ENCODE assay signal across 8 cellular contexts in the genomic region with DNA sequence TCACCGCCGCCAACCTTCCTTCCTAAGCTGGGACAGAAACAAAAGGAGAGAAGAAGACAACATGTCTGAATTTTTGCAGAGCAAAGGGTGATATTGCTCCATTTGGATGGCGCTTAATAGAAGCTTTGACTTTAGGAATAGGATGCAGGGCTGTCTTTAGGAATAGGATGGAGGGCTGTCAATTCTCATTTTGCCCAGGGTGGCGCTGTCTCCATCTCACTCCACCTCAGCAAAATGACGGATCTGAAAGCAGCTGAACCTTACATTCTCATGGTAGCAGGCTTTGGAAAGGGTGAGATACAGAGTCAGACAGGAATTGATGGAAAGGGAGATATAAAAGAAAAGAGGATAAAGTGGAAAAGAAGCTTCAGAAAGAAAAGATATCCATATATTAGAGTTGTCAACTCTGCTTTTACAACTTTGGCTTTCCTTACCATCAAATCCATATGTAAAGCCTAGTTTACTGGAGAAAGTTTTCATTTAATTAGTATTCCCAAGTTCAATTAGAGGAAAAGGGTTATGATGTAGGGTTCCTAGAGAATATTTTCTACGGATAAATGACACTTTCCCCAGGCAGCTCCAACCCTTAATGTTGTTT. TPM values are rescaled to one million over a fixed set of nuclear protein-coding genes. Genes with fewer than 3 reads are reported as not detected.
A peak's percentile ranks its signal among the peaks of the same experiment; 100 is the strongest.
DNase-seq lines count a peak whose midpoint lies in the region; ATAC-seq lines count a peak whose summit lies in the region.

No MANE protein-coding gene starts in this region.

- WGBS in thymus = 12% methylated on average over 6 of the region's 6 CpGs

- H3K9me3 ChIP-seq in CD4-positive, alpha-beta memory T cell (ENCODE audit: control insufficient read depth in 1 of 2, low read length in 2 of 2) = no peaks in the 10 kb centered on the region
- H3K9me3 ChIP-seq in thymus (ENCODE audit: control insufficient read depth) = no peaks in the 10 kb centered on the region

- POLR2A ChIA-PET in CD4-positive, alpha-beta memory T cell (lab: Charles Lee; ENCODE audit: partially characterized antibody) = interaction anchor here (0.8 to 3.3 kb wide), 7 partner anchors 33 to 1530 kb away, joined by 3 to 31 read pairs (median 5); a partner anchor contains a TSS

- H3K36me3 Mint-ChIP-seq in CD4-positive, alpha-beta memory T cell = peaks cover 2 to 7% of the 10 kb centered on the region in 2 donors

- peaks cover 26 to 51% (median 38%) of the 10 kb centered on the region in 4 donors for H3K4me1 Mint-ChIP-seq in CD4-positive, alpha-beta memory T cell

- H3K27me3 Mint-ChIP-seq in CD4-positive, alpha-beta memory T cell = peaks cover 14 to 21% of the 10 kb centered on the region in 2 donors

- peak overlapping the region; percentile 50 for H3K27ac ChIP-seq in CD4-positive, alpha-beta memory T cell (ENCODE audit: low read depth, low read length)
- H3K27ac ChIP-seq in thymus (ENCODE audit: low read depth) = no peak overlapping the region

- peak overlapping the region; percentile 83 to 96 (median 92) for H3K4me3 Mint-ChIP-seq in CD4-positive, alpha-beta memory T cell

- H3K9me3 Mint-ChIP-seq in CD4-positive, alpha-beta memory T cell = no peaks in the 10 kb centered on the region

- intact Hi-C loops in CD4-positive, alpha-beta memory T cell (cut with micrococcal nuclease) = loop anchor here (1.0 to 5.0 kb wide), 6 partner anchors 23 to 1734 kb away; a partner anchor contains a TSS

- peak overlapping the region; percentile 54 to 61 for H3K4me3 ChIP-seq in CD4-positive, alpha-beta memory T cell (ENCODE audit: low read length in 2 of 2)
- H3K4me3 ChIP-seq in thymus (ENCODE audit: low read length) = peak overlapping the region; percentile 63

- H3K4me1 ChIP-seq in CD4-positive, alpha-beta memory T cell (ENCODE audit: insufficient read depth, low read length) = peaks cover 40% of the 10 kb centered on the region
- peaks cover 10% of the 10 kb centered on the region for H3K4me1 ChIP-seq in thymus (ENCODE audit: control insufficient read depth, insufficient read depth, low read length)

- CTCF ChIA-PET in CD4-positive, alpha-beta memory T cell (lab: Charles Lee; ENCODE audit: partially characterized antibody) = interaction anchor here (0.6 to 9.0 kb wide), 33 partner anchors 9 to 1983 kb away, joined by 3 to 125 read pairs (median 4); a partner anchor contains a TSS

- ATAC-seq in GM19324 (IDR thresholded peaks at IDR 0.05; ENCODE audit: low FRiP score, unreplicated experiment) = peak; percentile 58
- peak; percentile 64 for ATAC-seq in HG03354 (IDR thresholded peaks at IDR 0.05; ENCODE audit: poor library complexity, severe bottlenecking, unreplicated experiment)
- peak; percentile 64 for ATAC-seq in esophagus mucosa

- DNase-seq in CD4-positive, alpha-beta memory T cell = peak in 4 of 5 donors; percentile 51 to 60 (median 53)
- DNase-seq in NCI-H345 treated with DMSO at 0.1 percent for 48 hours (lab: John Stamatoyannopoulos, UW; ENCODE audit: unreplicated experiment) = peak; percentile 89
- peak; percentile 17 for DNase-seq in activated CD8-positive, alpha-beta memory T cell treated with anti-CD3 and anti-CD28 coated beads, Interleukin-2, amount 50 U/mL, for 24 hours (ENCODE audit: extremely low read depth)
- peak; percentile 75 for DNase-seq in myocyte (ENCODE audit: low read depth)

- H3K36me3 ChIP-seq in CD4-positive, alpha-beta memory T cell (ENCODE audit: insufficient read depth, low read length) = no peaks in the 10 kb centered on the region
- no peaks in the 10 kb centered on the region for H3K36me3 ChIP-seq in thymus (ENCODE audit: control insufficient read depth, insufficient read depth)

- peaks cover 16% of the 10 kb centered on the region for H3K27me3 ChIP-seq in CD4-positive, alpha-beta memory T cell (ENCODE audit: insufficient read depth, low read length)
- H3K27me3 ChIP-seq in thymus (ENCODE audit: control insufficient read depth, insufficient read depth) = peaks cover 42% of the 10 kb centered on the region

- peak overlapping the region; percentile 43 to 93 (median 88) for H3K27ac Mint-ChIP-seq in CD4-positive, alpha-beta memory T cell

RNA-seq across cellular contexts. Expression of a gene that starts 57.6 kb away (rescaled TPM):
- 1 to 10 TPM; 6.8 to 6.9 TPM for total RNA-seq in CD4-positive, alpha-beta memory T cell
- polyA plus RNA-seq in CD4-positive, alpha-beta memory T cell = 1 to 10 TPM in 1 of 2 donors, not detected in 1; 1.8 TPM
- total RNA-seq in esophagus mucosa = 0.28 TPM
- total RNA-seq in myocyte = 1.7 and 2.0 TPM in 2 replicates
- polyA plus RNA-seq in myocyte (2012) = 0.73 TPM
- polyA plus RNA-seq in thymus = 1.0 TPM

Comparison
In these comparisons a context has a peak if more than half of its experiments do, and no peak if none do; other contexts are left out.
1. DNase-seq: peak in every context shown above with its lines; median percentile 89 in NCI-H345 treated with DMSO at 0.1 percent for 48 hours; 75 in myocyte; 53 in CD4-positive, alpha-beta memory T cell; 17 in activated CD8-positive, alpha-beta memory T cell treated with anti-CD3 and anti-CD28 coated beads, Interleukin-2, amount 50 U/mL, for 24 hours.